15 cellular contexts compared by ENCODE assay signal in the genomic region with DNA sequence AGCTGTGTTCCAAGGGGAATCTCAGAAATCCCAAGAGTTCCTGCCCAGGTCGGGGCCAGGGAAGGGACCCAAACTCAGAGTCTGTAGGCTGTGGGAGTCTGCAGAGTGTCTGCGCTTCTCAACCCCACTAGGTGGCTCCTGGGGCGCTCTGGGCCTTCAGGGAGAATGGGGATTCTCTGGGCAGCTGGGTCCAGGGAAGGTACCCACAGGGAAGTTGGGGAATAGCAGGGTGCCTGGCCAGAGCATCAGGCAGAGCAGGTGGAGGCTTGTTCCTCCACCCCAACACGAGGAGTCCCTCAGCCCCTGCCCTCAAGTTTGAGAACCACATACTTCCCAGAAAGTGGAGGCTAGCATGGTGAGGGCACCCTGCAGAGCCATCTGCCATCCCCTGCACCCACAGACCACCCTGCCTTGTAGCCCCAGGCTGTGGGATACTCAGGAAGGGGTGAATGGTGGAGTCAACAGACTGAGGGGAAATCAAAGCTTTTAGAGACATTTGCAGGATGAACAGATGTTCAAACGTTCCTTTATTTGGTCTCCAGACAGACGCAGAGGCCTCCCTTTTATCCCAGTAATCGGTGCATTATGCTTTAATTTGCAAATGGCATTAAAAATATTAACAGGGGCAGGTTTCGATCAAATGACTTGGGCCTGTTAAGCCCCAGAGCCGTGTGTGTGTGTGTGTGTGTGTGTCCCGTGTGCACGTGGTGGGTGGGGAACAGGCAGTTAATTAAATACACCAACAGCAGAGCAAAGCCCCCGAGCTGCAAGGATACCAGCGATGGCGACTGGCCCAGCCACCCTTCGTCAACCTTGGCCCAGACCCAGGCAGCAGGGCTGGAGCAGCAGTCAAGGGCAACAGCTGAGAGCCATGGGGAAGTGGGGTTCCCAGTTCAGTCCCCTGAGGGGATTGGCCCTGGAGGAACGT. TPM values are rescaled to one million over a fixed set of nuclear protein-coding genes. Genes with fewer than 3 reads are reported as not detected.
A peak's percentile ranks its signal among the peaks of the same experiment; 100 is the strongest.
DNase-seq lines count a peak whose midpoint lies in the region; ATAC-seq, FAIRE-seq and TF ChIP-seq lines count a peak whose summit lies in the region.
"Had no signal": no experiment of that assay in that cellular context is flagged by ENCODE, and none has a peak within 500 bp of the region (broad histone marks: within the 10 kb centered on the region; RNA-seq: fewer than 3 reads in every experiment).

No MANE protein-coding gene starts in this region.

- peak; percentile 62; the same call in 1 of the 2 replicates for ATAC-seq in PC-3
- ATAC-seq in psoas muscle = peak; percentile 33 to 49 (median 40)
- ATAC-seq in HG03565 (IDR thresholded peaks at IDR 0.05; ENCODE audit: unreplicated experiment) = no peak
- ATAC-seq in GM21619 (IDR thresholded peaks at IDR 0.05; ENCODE audit: unreplicated experiment) = no peak
- ATAC-seq: left lobe of liver had no signal

- DNase-seq in H9 (no peak), PC-3 (no peak), H1 (ENCODE audit: low read depth in 1 of 2, low spot score in 2 of 2) (no peak), psoas muscle (no peak), NCI-H2029 (lab: John Stamatoyannopoulos, UW) (no peak)
- DNase-seq: activated CD4-positive, alpha-beta memory T cell treated with anti-CD3 and anti-CD28 coated beads, Interleukin-2, amount 10 ng/mL, durations not matched to agents 7 days and 5 days; activated effector memory CD4-positive, alpha-beta T cell treated with anti-CD3 and anti-CD28 coated beads, Interleukin-2, amount 50 U/mL, for 16 hours; NCI-H2227 treated with DMSO at 0.1 percent for 48 hours; nephron progenitor cell; Peyer's patch had no signal

- H2AK5ac ChIP-seq in H9 (ENCODE audit: insufficient read length, low read length) (no peak overlapping the region), H1 (ENCODE audit: low read depth, low read length) (no peak overlapping the region)

- H3K79me2 ChIP-seq in H9 (ENCODE audit: insufficient read depth, low read length) = no peaks in the 10 kb centered on the region
- no peaks in the 10 kb centered on the region for H3K79me2 ChIP-seq in PC-3 (ENCODE audit: low read length)
- H3K79me2 ChIP-seq in H1 (ENCODE audit: control insufficient read depth in 1 of 2, insufficient read depth in 2 of 2, low read length in 2 of 2) = no peaks in the 10 kb centered on the region

- H3K79me1 ChIP-seq in H9 (ENCODE audit: insufficient read depth, low read depth, low read length, poor library complexity, severe bottlenecking) = no peaks in the 10 kb centered on the region
- peaks cover 3% of the 10 kb centered on the region; the same call in 1 of the 2 replicates for H3K79me1 ChIP-seq in H1 (ENCODE audit: low read depth, low read length)

- no peak overlapping the region for H4K5ac ChIP-seq in H9 (ENCODE audit: insufficient read length, low read depth, low read length)
- no peak overlapping the region for H4K5ac ChIP-seq in H1 (ENCODE audit: insufficient read length, low read depth, low read length)

- H2BK15ac ChIP-seq in H9 (ENCODE audit: low read depth, low read length) (no peak overlapping the region), H1 (ENCODE audit: low read length) (peak overlapping the region; percentile 46; the same call in 1 of the 2 replicates)

- H2AFZ ChIP-seq in H9 (ENCODE audit: low read length) (no peak overlapping the region), PC-3 (ENCODE audit: low read length) (no peak overlapping the region), H1 (ENCODE audit: low read length) (no peak overlapping the region)

- no peak overlapping the region for H3K56ac ChIP-seq in H9 (ENCODE audit: insufficient read length, low read depth, low read length)
- no peak overlapping the region for H3K56ac ChIP-seq in H1 (replicated peaks; ENCODE audit: insufficient read length, low read depth, low read length)

- H2BK20ac ChIP-seq in H9 (ENCODE audit: low read depth, low read length, poor library complexity, severe bottlenecking) (no peak overlapping the region), H1 (ENCODE audit: low read length) (no peak overlapping the region)

- no peaks in the 10 kb centered on the region; the same call in 1 of the 2 replicates for H3K27me3 Mint-ChIP-seq in H9 (ENCODE audit: low read depth)
- H3K27me3 Mint-ChIP-seq: activated CD4-positive, alpha-beta memory T cell treated with anti-CD3 and anti-CD28 coated beads, Interleukin-2, amount 10 ng/mL, durations not matched to agents 7 days and 5 days had no signal

- CTCF ChIA-PET in PC-3 (lab: Charles Lee) (no interaction called here), H1 (lab: Charles Lee; ENCODE audit: partially characterized antibody) (interaction anchor here (0.6 to 3.6 kb wide), 19 partner anchors 8 to 223 kb away, joined by 3 to 20 read pairs (median 4); no protein-coding TSS in a partner anchor)

- H4K8ac ChIP-seq in H9 (replicated peaks; ENCODE audit: insufficient read length, low read depth, low read length) = no peak overlapping the region
- no peak overlapping the region for H4K8ac ChIP-seq in H1 (ENCODE audit: extremely low read depth, insufficient read depth, low read length)

- no peak overlapping the region for H3K4me2 ChIP-seq in H9 (ENCODE audit: insufficient read depth, insufficient read length, low read length)
- H3K4me2 ChIP-seq in PC-3 (ENCODE audit: low read length) = no peak overlapping the region
- H3K4me2 ChIP-seq in H1 (ENCODE audit: insufficient read depth in 1 of 2, low read depth in 2 of 2, low read length in 2 of 2) = no peak overlapping the region

- peaks cover 16 to 42% of the 10 kb centered on the region in 2 experiments for H3K4me1 Mint-ChIP-seq in H9
- H3K4me1 Mint-ChIP-seq: activated CD4-positive, alpha-beta memory T cell treated with anti-CD3 and anti-CD28 coated beads, Interleukin-2, amount 10 ng/mL, durations not matched to agents 7 days and 5 days had no signal

- intact Hi-C loops in PC-3 (cut with micrococcal nuclease) = no loop called here
- intact Hi-C loops in psoas muscle (cut with DNase I) = no loop called here

- no peaks in the 10 kb centered on the region; the same call in 1 of the 2 replicates for H3K4me1 ChIP-seq in H9 (ENCODE audit: insufficient read depth, low read length)
- H3K4me1 ChIP-seq in PC-3 (ENCODE audit: insufficient read depth, low read length) = no peaks in the 10 kb centered on the region
- H3K4me1 ChIP-seq in H1 (replicated peaks in 1 of 4; ENCODE audit: control insufficient read depth in 3 of 4, insufficient read depth in 4 of 4, low read length in 3 of 4) = peaks cover 0 to 24% (median 19%) of the 10 kb centered on the region in 4 experiments; a peak in 6 of 7 replicates
- no peaks in the 10 kb centered on the region for H3K4me1 ChIP-seq in psoas muscle
- H3K4me1 ChIP-seq: Peyer's patch had no signal

- H4K91ac ChIP-seq in H9 (ENCODE audit: insufficient read length, low read depth, low read length) (no peak overlapping the region), H1 (replicated peaks; ENCODE audit: insufficient read length, low read length) (no peak overlapping the region)

- WGBS in H9 (ENCODE audit: extremely low coverage, insufficient read length, low lambda C conversion rate) = no CpG with 5 or more reads among the region's 16 CpGs
- 85% methylated on average over 16 of the region's 16 CpGs; no CpG with 5 or more reads in 1 of the 2 experiments for WGBS in H1 (ENCODE audit: extremely low coverage in 1 of 2, insufficient coverage in 1 of 2, insufficient read length in 1 of 2, insufficient replicate concordance in 2 of 2, low coverage in 1 of 2, low lambda C conversion rate in 2 of 2, missing lambda C conversion rate in 1 of 2), 2 experiments
- 45 to 53% (median 45%) methylated on average over 16 of the region's 16 CpGs for WGBS in psoas muscle, 3 donors

- TF ChIP-seq POLR2A in H1 (IDR thresholded peaks at IDR 0.05; ENCODE audit: control extremely low read depth in 1 of 2, low read depth in 2 of 2, low read length in 2 of 2) = no peak

- no TSS peak for BruUV-seq in PC-3 (replicated peaks; lab: Mats Ljungman, UMichigan)

- H3K9me3 ChIP-seq in H9 (ENCODE audit: control insufficient read depth, low read depth, low read length) (no peaks in the 10 kb centered on the region), PC-3 (ENCODE audit: low read length) (no peaks in the 10 kb centered on the region), H1 (ENCODE audit: insufficient read depth in 2 of 2, low read depth in 1 of 2, low read length in 1 of 2) (no peaks in the 10 kb centered on the region), psoas muscle (no peaks in the 10 kb centered on the region)
- H3K9me3 ChIP-seq: Peyer's patch had no signal

- 0 out of 7 replicates have a peak overlapping the region, but pooled peaks of 1 of the 3 experiments have one; percentile 58 for H3K27ac Mint-ChIP-seq in H9
- H3K27ac Mint-ChIP-seq: activated CD4-positive, alpha-beta memory T cell treated with anti-CD3 and anti-CD28 coated beads, Interleukin-2, amount 10 ng/mL, durations not matched to agents 7 days and 5 days; nephron progenitor cell; T-helper 2 cell treated with Interferon-gamma antibody and Interleukin-4, amounts not matched to agents 5 μg/mL and 100 μg/mL, for 36 hours had no signal

- H3F3A ChIP-seq in PC-3 (ENCODE audit: low read length, unreplicated experiment) = no peaks in the 10 kb centered on the region

- no peak overlapping the region for H3K9ac ChIP-seq in H9 (ENCODE audit: extremely low read depth, insufficient read length, low read length)
- H3K9ac ChIP-seq in PC-3 (ENCODE audit: low read length) = no peak overlapping the region
- H3K9ac ChIP-seq in H1 (replicated peaks in 1 of 4; ENCODE audit: extremely low read depth in 1 of 4, low read depth in 3 of 4, low read length in 3 of 4) = no peak overlapping the region

- no peak overlapping the region for H3K23ac ChIP-seq in H9 (ENCODE audit: insufficient read length, low read depth, low read length)
- no peak overlapping the region for H3K23ac ChIP-seq in H1 (ENCODE audit: insufficient read length)

- TF ChIP-seq CTCF in H9 (conservative IDR thresholded peaks at IDR 0.05) = peak; percentile 56
- peak; percentile 45; the same call in 1 of the 2 replicates for TF ChIP-seq CTCF in PC-3 (conservative IDR thresholded peaks at IDR 0.05; ENCODE audit: low read depth, low read length)
- peak in 2 of 3 experiments; percentile 45 to 66; a peak in 3 of 4 replicates for TF ChIP-seq CTCF in H1 (IDR thresholded peaks at IDR 0.05; ENCODE audit: control extremely low read depth in 1 of 3, insufficient read depth in 1 of 3, low read depth in 1 of 3, low read length in 3 of 3)
- no peak for TF ChIP-seq CTCF in psoas muscle (IDR thresholded peaks at IDR 0.05)

- H3K36me3 ChIP-seq in PC-3 (ENCODE audit: low read depth, low read length) = no peaks in the 10 kb centered on the region
- H3K36me3 ChIP-seq in H1 (ENCODE audit: control insufficient read depth in 2 of 4, insufficient read depth in 4 of 4, low read length in 3 of 4) = no peaks in the 10 kb centered on the region
- no peaks in the 10 kb centered on the region for H3K36me3 ChIP-seq in psoas muscle (ENCODE audit: insufficient read depth in 1 of 2, low read depth in 1 of 2)
- H3K36me3 ChIP-seq: Peyer's patch had no signal

- H3K23me2 ChIP-seq in H9 (ENCODE audit: insufficient read length, low read depth, low read length, poor library complexity, severe bottlenecking) (no peaks in the 10 kb centered on the region), H1 (ENCODE audit: low read depth, low read length) (0 out of 2 replicates have a peak, but pooled peaks cover 2% of the 10 kb centered on the region)

- FAIRE-seq in H1 (lab: Jason Lieb, UNC) = no peak

- no peak overlapping the region for H3K14ac ChIP-seq in H9 (ENCODE audit: insufficient read depth, low read length)
- H3K14ac ChIP-seq in H1 (ENCODE audit: insufficient read length) = no peak overlapping the region

- no peak overlapping the region for H3K27ac ChIP-seq in H9 (ENCODE audit: insufficient read length, low read depth, low read length)
- no peak overlapping the region for H3K27ac ChIP-seq in PC-3 (ENCODE audit: low read length)
- H3K27ac ChIP-seq in H1 (ENCODE audit: low read depth, low read length) = no peak overlapping the region
- no peak overlapping the region for H3K27ac ChIP-seq in psoas muscle
- H3K27ac ChIP-seq: Peyer's patch had no signal

- no peaks in the 10 kb centered on the region for H3K36me3 Mint-ChIP-seq in H9 (ENCODE audit: insufficient read depth in 1 of 3, low read depth in 3 of 3)

- H3T11ph ChIP-seq in H9 (ENCODE audit: low read length) = no peak overlapping the region

- no peak overlapping the region for H3K18ac ChIP-seq in H9 (ENCODE audit: insufficient read length, low read depth, low read length)
- H3K18ac ChIP-seq in H1 (ENCODE audit: extremely low read depth, low read length) = no peak overlapping the region; the same call in 1 of the 2 replicates

- TF ChIP-seq EP300 in H1 (IDR thresholded peaks at IDR 0.05; ENCODE audit: borderline replicate concordance in 1 of 2, low read depth in 2 of 2, low read length in 2 of 2) = no peak

- H2BK5ac ChIP-seq in H9 (ENCODE audit: insufficient read length, low read length) (no peak overlapping the region), H1 (ENCODE audit: low read depth, low read length) (no peak overlapping the region)

- H2BK12ac ChIP-seq in H9 (ENCODE audit: insufficient read length, low read depth, low read length) = no peak overlapping the region
- no peak overlapping the region for H2BK12ac ChIP-seq in H1 (ENCODE audit: low read depth, low read length)

- H3K9me2 ChIP-seq in PC-3 (replicated peaks; ENCODE audit: low read length) = no peaks in the 10 kb centered on the region

- no peak overlapping the region; a peak in 1 of 5 replicates for H3K4me3 Mint-ChIP-seq in H9
- H3K4me3 Mint-ChIP-seq: activated CD4-positive, alpha-beta memory T cell treated with anti-CD3 and anti-CD28 coated beads, Interleukin-2, amount 10 ng/mL, durations not matched to agents 7 days and 5 days; nephron progenitor cell; T-helper 2 cell treated with Interferon-gamma antibody and Interleukin-4, amounts not matched to agents 5 μg/mL and 100 μg/mL, for 36 hours had no signal

- no peak overlapping the region for H2BK120ac ChIP-seq in H9 (ENCODE audit: low read depth, low read length, poor library complexity, severe bottlenecking)
- H2BK120ac ChIP-seq in H1 (replicated peaks; ENCODE audit: low read depth, low read length) = no peak overlapping the region

- POLR2A ChIA-PET in PC-3 (lab: Charles Lee; ENCODE audit: unreplicated experiment) (no interaction called here), H1 (lab: Charles Lee; ENCODE audit: partially characterized antibody) (no interaction called here)

- H3K4ac ChIP-seq in H9 (ENCODE audit: low read depth, low read length) (no peak overlapping the region), H1 (replicated peaks; ENCODE audit: insufficient read length, low read depth, low read length) (no peak overlapping the region)

- H4K20me1 ChIP-seq in H9 (ENCODE audit: control insufficient read depth, insufficient read depth, insufficient read length) (no peaks in the 10 kb centered on the region), PC-3 (ENCODE audit: low read length) (no peaks in the 10 kb centered on the region), H1 (replicated peaks in 1 of 2; ENCODE audit: control insufficient read depth in 1 of 2, insufficient read depth in 2 of 2, low read length in 2 of 2) (no peaks in the 10 kb centered on the region)

- H3K9me3 Mint-ChIP-seq in H9 = no peaks in the 10 kb centered on the region; a peak in 1 of 5 replicates
- H3K9me3 Mint-ChIP-seq: activated CD4-positive, alpha-beta memory T cell treated with anti-CD3 and anti-CD28 coated beads, Interleukin-2, amount 10 ng/mL, durations not matched to agents 7 days and 5 days; nephron progenitor cell; T-helper 2 cell treated with Interferon-gamma antibody and Interleukin-4, amounts not matched to agents 5 μg/mL and 100 μg/mL, for 36 hours had no signal

- no peaks in the 10 kb centered on the region for H3K27me3 ChIP-seq in H9 (ENCODE audit: insufficient read depth, low read length)
- H3K27me3 ChIP-seq in PC-3 (ENCODE audit: low read length) = no peaks in the 10 kb centered on the region
- no peaks in the 10 kb centered on the region for H3K27me3 ChIP-seq in H1 (replicated peaks in 1 of 4; ENCODE audit: control insufficient read depth in 3 of 4, extremely low read depth in 1 of 4, insufficient read depth in 3 of 4, low read length in 3 of 4)
- no peaks in the 10 kb centered on the region for H3K27me3 ChIP-seq in psoas muscle (ENCODE audit: insufficient read depth in 3 of 3, low read length in 2 of 3)
- H3K27me3 ChIP-seq: Peyer's patch had no signal

- no peak overlapping the region for H3K4me3 ChIP-seq in PC-3 (ENCODE audit: low read length)
- H3K4me3 ChIP-seq in H1 (ENCODE audit: extremely low read depth in 1 of 4, insufficient read depth in 2 of 4, low read depth in 3 of 4, low read length in 4 of 4) = no peak overlapping the region
- no peak overlapping the region for H3K4me3 ChIP-seq in psoas muscle
- H3K4me3 ChIP-seq: Peyer's patch had no signal

- peak; percentile 45 to 58 for TF ChIP-seq RAD21 in H1 (IDR thresholded peaks at IDR 0.05 in 1 of 2, conservative IDR thresholded peaks at IDR 0.05 in 1 of 2; ENCODE audit: low read depth in 2 of 2, low read length in 2 of 2)

RNA-seq across cellular contexts. Expression of a gene that starts 57.7 kb away (rescaled TPM):
- not detected in 2 replicates for total RNA-seq in H9 (2021)
- total RNA-seq in PC-3 (2014; rRNA removed) = not detected in 2 replicates
- total RNA-seq in H1 (2021; fragmentation: NEBNext Ultra II Directional; extraction: Animal tissue kit (Norgen Biotek cat#: 25700)) = not detected in 2 replicates
- polyA plus RNA-seq in H1 (2011; rRNA removed) = not detected in 2 replicates
- not detected for polyA plus RNA-seq in H1 (2011; cell fraction: cytosol; rRNA removed)
- not detected for polyA plus RNA-seq in H1 (2011; cell fraction: nucleus; rRNA removed)
- polyA plus RNA-seq in H1 (2012, experiment 1 of 2) = not detected in 4 replicates
- polyA plus RNA-seq in H1 (2012, experiment 2 of 2) = not detected
- not detected for polyA plus RNA-seq in H1 (2013, experiment 1 of 2)
- polyA plus RNA-seq in H1 (2013, experiment 2 of 2) = not detected
- polyA minus RNA-seq in H1 (2011; rRNA and poly(A)+ RNA removed) = not detected in 2 replicates
- not detected for polyA minus RNA-seq in H1 (2011; cell fraction: cytosol; rRNA and poly(A)+ RNA removed)
- not detected for polyA minus RNA-seq in H1 (2011; cell fraction: nucleus; rRNA and poly(A)+ RNA removed)
- total RNA-seq in psoas muscle = not detected
- not detected for polyA plus RNA-seq in psoas muscle
- total RNA-seq: activated CD4-positive, alpha-beta memory T cell treated with anti-CD3 and anti-CD28 coated beads, Interleukin-2, amount 10 ng/mL, durations not matched to agents 7 days and 5 days; left lobe of liver; Peyer's patch; skeletal muscle tissue had no signal

Comparison
In these comparisons a context has a peak if more than half of its experiments do, and no peak if none do; other contexts are left out.
1. ATAC-seq: peak in PC-3 (single experiment) and psoas muscle (4 of 4); none in HG03565 (single experiment) and GM21619 (single experiment).